8 cellular contexts compared by ENCODE assay signal in the genomic region with DNA sequence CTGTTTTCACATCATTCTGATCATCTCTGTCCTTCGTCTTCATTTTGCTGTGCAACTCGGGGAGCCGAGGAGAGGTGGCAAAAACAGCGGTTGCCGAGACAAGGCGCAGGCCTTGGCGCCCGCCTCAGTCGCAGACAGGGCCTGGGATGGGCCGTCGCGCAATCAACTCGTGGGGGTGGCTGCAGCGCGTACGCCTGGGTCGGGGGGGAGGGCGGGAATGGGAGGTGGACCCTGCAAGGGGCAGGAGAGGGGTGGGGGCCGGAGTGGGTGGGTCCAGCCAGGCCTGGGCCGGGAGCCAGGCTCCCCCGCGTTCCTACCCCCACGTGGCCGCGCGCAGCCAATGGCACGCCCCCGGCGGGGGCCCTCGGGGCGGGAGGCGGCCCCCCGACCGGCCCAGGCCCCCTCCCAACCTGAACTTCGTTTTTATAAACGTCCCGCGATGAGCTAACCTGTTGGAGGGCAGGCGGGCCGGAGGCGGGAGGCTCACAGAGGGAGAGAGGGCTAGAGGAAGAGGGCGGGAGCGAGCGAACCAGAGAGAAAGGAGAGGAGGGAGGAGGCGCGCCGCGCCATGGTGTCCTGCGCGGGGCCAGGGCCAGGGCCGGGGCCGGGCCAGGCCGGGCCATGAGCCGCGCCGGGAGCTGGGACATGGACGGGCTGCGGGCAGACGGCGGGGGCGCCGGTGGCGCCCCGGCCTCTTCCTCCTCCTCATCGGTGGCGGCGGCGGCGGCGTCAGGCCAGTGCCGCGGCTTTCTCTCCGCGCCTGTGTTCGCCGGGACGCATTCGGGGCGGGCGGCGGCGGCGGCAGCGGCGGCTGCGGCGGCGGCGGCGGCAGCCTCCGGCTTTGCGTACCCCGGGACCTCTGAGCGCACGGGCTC. TPM values are rescaled to one million over a fixed set of nuclear protein-coding genes. Genes with fewer than 3 reads are reported as not detected.
DNase-seq lines count a peak whose midpoint lies in the region; ATAC-seq and TF ChIP-seq lines count a peak whose summit lies in the region.

A gene (plus strand): TSS at position 452 of the 875 bp plus-strand sequence. CDS start 170 bp downstream, at position 622.

- no peaks in the 10 kb centered on the region for H3F3A ChIP-seq in neural progenitor cell (ENCODE audit: low read depth)

- peaks cover 0 to 14% (median 9%) of the 10 kb centered on the region in 5 experiments for H3K9me3 Mint-ChIP-seq in brain
- H3K9me3 Mint-ChIP-seq in neural progenitor cell = peaks cover 6% of the 10 kb centered on the region

- DNase-seq in DMS53 treated with DMSO at 0.1 percent for 48 hours (lab: John Stamatoyannopoulos, UW; ENCODE audit: unreplicated experiment) = peak; percentile 49
- no peak for DNase-seq in Jurkat, Clone E6-1 (ENCODE audit: low read depth, low spot score)
- peak; percentile 80 for DNase-seq in neural progenitor cell (ENCODE audit: low spot score)
- DNase-seq in caudate nucleus (lab: John Stamatoyannopoulos, UW) = no peak

- H3K4me1 Mint-ChIP-seq in brain (peaks cover 33% of the 10 kb centered on the region), neural progenitor cell (peaks cover 6% of the 10 kb centered on the region)

- H3K27ac Mint-ChIP-seq in brain = no peak within 1 kb of the TSS
- no peak within 1 kb of the TSS for H3K27ac Mint-ChIP-seq in neural progenitor cell

- H3K27ac ChIP-seq in neural progenitor cell = no peak within 1 kb of the TSS
- H3K27ac ChIP-seq in caudate nucleus (ENCODE audit: low read depth, low read length) = no peak within 1 kb of the TSS

- H3K36me3 Mint-ChIP-seq in brain (no peaks in the 10 kb centered on the region), neural progenitor cell (no peaks in the 10 kb centered on the region)

- peaks cover 100% of the 10 kb centered on the region for H3K27me3 ChIP-seq in neural progenitor cell

- TF ChIP-seq CTCF in brain (conservative IDR thresholded peaks at IDR 0.05) (no peak), neural progenitor cell (IDR thresholded peaks at IDR 0.05) (no peak)

- H3K79me2 ChIP-seq in neural progenitor cell (ENCODE audit: low read depth) = no peaks in the 10 kb centered on the region

- H3K4me3 Mint-ChIP-seq in brain (peak within 1 kb of the TSS; percentile 47 to 80 (median 75)), neural progenitor cell (peak within 1 kb of the TSS; percentile 80)

- H3K36me3 ChIP-seq in neural progenitor cell = no peaks in the 10 kb centered on the region

- H2AFZ ChIP-seq in neural progenitor cell (replicated peaks) = peak within 1 kb of the TSS; percentile 64

- peak within 1 kb of the TSS; percentile 55 for H3K4me3 ChIP-seq in Jurkat, Clone E6-1 (ENCODE audit: low read length)
- H3K4me3 ChIP-seq in neural progenitor cell = peak within 1 kb of the TSS; percentile 52

- H3K4me2 ChIP-seq in neural progenitor cell = peak within 1 kb of the TSS; percentile 80

- H3K9ac ChIP-seq in neural progenitor cell = no peak within 1 kb of the TSS

- H3K4me1 ChIP-seq in neural progenitor cell = no peaks in the 10 kb centered on the region

- ATAC-seq in HG03354 (IDR thresholded peaks at IDR 0.05; ENCODE audit: poor library complexity, severe bottlenecking, unreplicated experiment) = no peak
- ATAC-seq in GM21619 (IDR thresholded peaks at IDR 0.05; ENCODE audit: unreplicated experiment) = no peak
- no peak for ATAC-seq in GM21447 (IDR thresholded peaks at IDR 0.05; ENCODE audit: unreplicated experiment)

- peaks cover 98% of the 10 kb centered on the region for H3K27me3 Mint-ChIP-seq in brain
- H3K27me3 Mint-ChIP-seq in neural progenitor cell (ENCODE audit: insufficient read depth, low read depth) = peaks cover 90% of the 10 kb centered on the region

- peaks cover 88% of the 10 kb centered on the region for H4K20me1 ChIP-seq in neural progenitor cell (ENCODE audit: low read depth)

- no peaks in the 10 kb centered on the region for H3K9me3 ChIP-seq in neural progenitor cell (ENCODE audit: low read depth)

RNA-seq across cellular contexts. Expression of the gene that starts here (rescaled TPM):
- polyA plus RNA-seq in Jurkat, Clone E6-1 (2012; ENCODE audit: insufficient read depth, insufficient read length) = 33.7 TPM
- 9.8 TPM for polyA plus RNA-seq in brain (ENCODE audit: insufficient read depth, low read depth, low replicate concordance)
- total RNA-seq in neural progenitor cell (ENCODE audit: low replicate concordance) = not detected in 2 replicates

Comparison
In these comparisons a context has a peak if more than half of its experiments do, and no peak if none do; other contexts are left out.
1. Peak in DNase-seq, H3K4me3 ChIP-seq and H3K4me2 ChIP-seq in neural progenitor cell; RNA of the gene not detected or under 1 TPM.